ENCODE assay signal across 1 cellular context in the genomic region with DNA sequence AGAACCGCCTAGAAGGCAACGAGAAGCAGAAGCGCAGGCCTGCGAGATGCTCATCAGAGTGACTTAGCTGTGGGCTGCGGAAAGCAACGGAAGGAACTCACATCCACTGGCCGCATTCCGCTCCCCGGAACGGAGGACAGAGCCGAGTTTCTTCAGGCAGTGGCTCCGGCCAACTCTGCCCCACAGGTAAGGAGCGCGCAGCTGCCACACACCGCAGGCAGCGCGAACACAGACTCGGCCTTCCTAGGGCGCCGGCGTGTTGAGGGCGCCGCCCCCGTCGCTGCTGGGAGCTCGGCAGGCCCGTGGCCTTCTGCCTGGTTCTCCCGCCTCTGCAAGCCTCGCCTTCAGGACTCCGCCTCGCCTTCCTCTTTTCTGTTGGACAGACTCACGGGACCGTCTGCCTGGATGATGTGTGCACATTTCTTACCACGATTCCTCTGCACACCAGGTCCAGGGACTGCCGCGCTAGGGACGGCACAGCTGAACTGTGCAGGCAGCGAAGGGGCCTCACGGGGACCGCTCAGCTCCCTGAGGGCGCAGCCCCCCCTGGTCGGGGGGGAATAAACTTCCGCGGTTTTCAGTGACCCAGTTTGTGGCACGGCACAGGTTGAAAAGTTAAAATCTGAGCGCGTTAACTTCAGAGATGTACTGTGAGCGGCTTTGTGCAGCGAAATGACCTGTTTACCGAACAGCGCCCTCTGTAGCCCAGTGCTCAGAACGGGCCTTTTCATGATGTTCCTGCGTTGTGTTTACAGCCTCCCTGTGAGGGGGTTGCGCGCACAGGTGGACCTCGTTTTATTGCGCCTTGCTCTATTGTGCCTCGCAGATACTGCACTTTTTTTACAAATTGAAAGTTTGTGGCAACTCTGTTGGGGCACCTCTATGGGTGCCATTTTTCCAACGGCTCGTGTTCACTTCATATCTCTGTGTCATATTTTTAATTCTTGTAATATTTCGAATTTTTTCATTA.
TF ChIP-seq lines count a peak whose summit lies in the region.

No MANE protein-coding gene starts in this region.

TF ChIP-seq in HepG2, 621 proteins besides CTCF, POLR2A, EP300 and RAD21 (continued from another document and continues in another):
- peak; percentile 33; the same call in 1 of the 2 replicates for TF ChIP-seq PRDM15 (CRISPR knock-in tag; IDR thresholded peaks at IDR 0.05)
- TF ChIP-seq, protein P1, sequence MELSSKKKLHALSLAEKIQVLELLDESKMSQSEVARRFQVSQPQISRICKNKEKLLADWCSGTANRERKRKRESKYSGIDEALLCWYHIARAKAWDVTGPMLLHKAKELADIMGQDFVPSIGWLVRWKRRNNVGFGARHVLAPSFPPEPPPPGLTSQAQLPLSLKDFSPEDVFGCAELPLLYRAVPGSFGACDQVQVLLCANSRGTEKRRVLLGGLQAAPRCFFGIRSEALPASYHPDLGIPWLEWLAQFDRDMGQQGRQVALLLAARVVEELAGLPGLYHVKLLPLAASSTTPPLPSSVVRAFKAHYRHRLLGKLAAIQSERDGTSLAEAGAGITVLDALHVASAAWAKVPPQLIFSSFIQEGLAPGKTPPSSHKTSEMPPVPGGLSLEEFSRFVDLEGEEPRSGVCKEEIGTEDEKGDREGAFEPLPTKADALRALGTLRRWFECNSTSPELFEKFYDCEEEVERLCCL (CRISPR knock-in tag; IDR thresholded peaks at IDR 0.05; ENCODE audit: borderline replicate concordance) = no peak
- TF ChIP-seq PHB2 (IDR thresholded peaks at IDR 0.05; ENCODE audit: partially characterized antibody) = no peak
- TF ChIP-seq MXD4 (CRISPR knock-in tag; IDR thresholded peaks at IDR 0.05) = no peak
- peak; percentile 87; the same call in 1 of the 2 replicates for TF ChIP-seq MTA1 (CRISPR knock-in tag; IDR thresholded peaks at IDR 0.05; ENCODE audit: borderline replicate concordance)
- TF ChIP-seq ZNF10 (CRISPR knock-in tag; IDR thresholded peaks at IDR 0.05; ENCODE audit: borderline replicate concordance, low read depth) = no peak
- no peak; the same call in 1 of the 2 replicates for TF ChIP-seq PHF20 (CRISPR knock-in tag; IDR thresholded peaks at IDR 0.05)
- TF ChIP-seq ZNF652 (CRISPR knock-in tag; IDR thresholded peaks at IDR 0.05; ENCODE audit: borderline replicate concordance, low read depth) = no peak
- TF ChIP-seq, protein P2, sequence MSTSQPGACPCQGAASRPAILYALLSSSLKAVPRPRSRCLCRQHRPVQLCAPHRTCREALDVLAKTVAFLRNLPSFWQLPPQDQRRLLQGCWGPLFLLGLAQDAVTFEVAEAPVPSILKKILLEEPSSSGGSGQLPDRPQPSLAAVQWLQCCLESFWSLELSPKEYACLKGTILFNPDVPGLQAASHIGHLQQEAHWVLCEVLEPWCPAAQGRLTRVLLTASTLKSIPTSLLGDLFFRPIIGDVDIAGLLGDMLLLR (CRISPR knock-in tag; IDR thresholded peaks at IDR 0.05) = no peak; the same call in 1 of the 2 replicates
- TF ChIP-seq ZNF460 (CRISPR knock-in tag; IDR thresholded peaks at IDR 0.05; ENCODE audit: borderline replicate concordance) = no peak
- TF ChIP-seq CENPBD1 (CRISPR knock-in tag; IDR thresholded peaks at IDR 0.05; ENCODE audit: borderline replicate concordance, low read depth) = no peak
- no peak for TF ChIP-seq ZBTB8A (CRISPR knock-in tag; IDR thresholded peaks at IDR 0.05; ENCODE audit: borderline replicate concordance, low read depth)
- TF ChIP-seq ZNF12 (CRISPR knock-in tag; IDR thresholded peaks at IDR 0.05) = no peak
- no peak for TF ChIP-seq TCF12 (IDR thresholded peaks at IDR 0.05)
- TF ChIP-seq TCF12 (CRISPR knock-in tag; IDR thresholded peaks at IDR 0.05) = 0 out of 2 replicates have a peak, but pooled peaks have one; percentile 36
- TF ChIP-seq ZNF776 (CRISPR knock-in tag; IDR thresholded peaks at IDR 0.05) = peak; percentile 57; the same call in 1 of the 2 replicates
- peak; percentile 94 for TF ChIP-seq U2AF1 (optimal IDR thresholded peaks at IDR 0.05; ENCODE audit: low read depth, low read length)
- TF ChIP-seq ARID2 (CRISPR knock-in tag; IDR thresholded peaks at IDR 0.05; ENCODE audit: borderline replicate concordance) = peak; percentile 92
- TF ChIP-seq XRCC5 (optimal IDR thresholded peaks at IDR 0.05; ENCODE audit: low read length) = peak; percentile 68
- TF ChIP-seq ADNP (CRISPR knock-in tag; IDR thresholded peaks at IDR 0.05) = no peak
- TF ChIP-seq KDM2A (CRISPR knock-in tag; IDR thresholded peaks at IDR 0.05; ENCODE audit: borderline replicate concordance, low read depth) = peak; percentile 69
- TF ChIP-seq ZNF691 (CRISPR knock-in tag; IDR thresholded peaks at IDR 0.05; ENCODE audit: borderline replicate concordance, low read depth) = peak; percentile 61; the same call in 1 of the 2 replicates
- no peak; the same call in 1 of the 2 replicates for TF ChIP-seq ZFP90 (CRISPR knock-in tag; IDR thresholded peaks at IDR 0.05; ENCODE audit: borderline replicate concordance)
- TF ChIP-seq ZNF432 (CRISPR knock-in tag; IDR thresholded peaks at IDR 0.05; ENCODE audit: borderline replicate concordance) = peak; percentile 61; the same call in 1 of the 2 replicates
- TF ChIP-seq HOXD1 (CRISPR knock-in tag; IDR thresholded peaks at IDR 0.05) = peak; percentile 77; the same call in 1 of the 2 replicates
- TF ChIP-seq ZNF180 (CRISPR knock-in tag; IDR thresholded peaks at IDR 0.05; ENCODE audit: borderline replicate concordance, low read depth) = no peak
- TF ChIP-seq, protein P3, sequence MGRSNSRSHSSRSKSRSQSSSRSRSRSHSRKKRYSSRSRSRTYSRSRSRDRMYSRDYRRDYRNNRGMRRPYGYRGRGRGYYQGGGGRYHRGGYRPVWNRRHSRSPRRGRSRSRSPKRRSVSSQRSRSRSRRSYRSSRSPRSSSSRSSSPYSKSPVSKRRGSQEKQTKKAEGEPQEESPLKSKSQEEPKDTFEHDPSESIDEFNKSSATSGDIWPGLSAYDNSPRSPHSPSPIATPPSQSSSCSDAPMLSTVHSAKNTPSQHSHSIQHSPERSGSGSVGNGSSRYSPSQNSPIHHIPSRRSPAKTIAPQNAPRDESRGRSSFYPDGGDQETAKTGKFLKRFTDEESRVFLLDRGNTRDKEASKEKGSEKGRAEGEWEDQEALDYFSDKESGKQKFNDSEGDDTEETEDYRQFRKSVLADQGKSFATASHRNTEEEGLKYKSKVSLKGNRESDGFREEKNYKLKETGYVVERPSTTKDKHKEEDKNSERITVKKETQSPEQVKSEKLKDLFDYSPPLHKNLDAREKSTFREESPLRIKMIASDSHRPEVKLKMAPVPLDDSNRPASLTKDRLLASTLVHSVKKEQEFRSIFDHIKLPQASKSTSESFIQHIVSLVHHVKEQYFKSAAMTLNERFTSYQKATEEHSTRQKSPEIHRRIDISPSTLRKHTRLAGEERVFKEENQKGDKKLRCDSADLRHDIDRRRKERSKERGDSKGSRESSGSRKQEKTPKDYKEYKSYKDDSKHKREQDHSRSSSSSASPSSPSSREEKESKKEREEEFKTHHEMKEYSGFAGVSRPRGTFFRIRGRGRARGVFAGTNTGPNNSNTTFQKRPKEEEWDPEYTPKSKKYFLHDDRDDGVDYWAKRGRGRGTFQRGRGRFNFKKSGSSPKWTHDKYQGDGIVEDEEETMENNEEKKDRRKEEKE (IDR thresholded peaks at IDR 0.05) = no peak
- peak; percentile 85; the same call in 1 of the 2 replicates for TF ChIP-seq ZNF256 (CRISPR knock-in tag; conservative IDR thresholded peaks at IDR 0.05)
- no peak for TF ChIP-seq MAFF (IDR thresholded peaks at IDR 0.05; ENCODE audit: low read depth, low read length)
- TF ChIP-seq, protein P4, sequence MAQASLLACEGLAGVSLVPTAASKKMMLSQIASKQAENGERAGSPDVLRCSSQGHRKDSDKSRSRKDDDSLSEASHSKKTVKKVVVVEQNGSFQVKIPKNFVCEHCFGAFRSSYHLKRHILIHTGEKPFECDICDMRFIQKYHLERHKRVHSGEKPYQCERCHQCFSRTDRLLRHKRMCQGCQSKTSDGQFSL (CRISPR knock-in tag; IDR thresholded peaks at IDR 0.05) = 0 out of 2 replicates have a peak, but pooled peaks have one; percentile 36
- TF ChIP-seq, protein P5, sequence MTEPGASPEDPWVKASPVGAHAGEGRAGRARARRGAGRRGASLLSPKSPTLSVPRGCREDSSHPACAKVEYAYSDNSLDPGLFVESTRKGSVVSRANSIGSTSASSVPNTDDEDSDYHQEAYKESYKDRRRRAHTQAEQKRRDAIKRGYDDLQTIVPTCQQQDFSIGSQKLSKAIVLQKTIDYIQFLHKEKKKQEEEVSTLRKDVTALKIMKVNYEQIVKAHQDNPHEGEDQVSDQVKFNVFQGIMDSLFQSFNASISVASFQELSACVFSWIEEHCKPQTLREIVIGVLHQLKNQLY (CRISPR knock-in tag; IDR thresholded peaks at IDR 0.05) = no peak; the same call in 1 of the 2 replicates
- TF ChIP-seq, protein P6, sequence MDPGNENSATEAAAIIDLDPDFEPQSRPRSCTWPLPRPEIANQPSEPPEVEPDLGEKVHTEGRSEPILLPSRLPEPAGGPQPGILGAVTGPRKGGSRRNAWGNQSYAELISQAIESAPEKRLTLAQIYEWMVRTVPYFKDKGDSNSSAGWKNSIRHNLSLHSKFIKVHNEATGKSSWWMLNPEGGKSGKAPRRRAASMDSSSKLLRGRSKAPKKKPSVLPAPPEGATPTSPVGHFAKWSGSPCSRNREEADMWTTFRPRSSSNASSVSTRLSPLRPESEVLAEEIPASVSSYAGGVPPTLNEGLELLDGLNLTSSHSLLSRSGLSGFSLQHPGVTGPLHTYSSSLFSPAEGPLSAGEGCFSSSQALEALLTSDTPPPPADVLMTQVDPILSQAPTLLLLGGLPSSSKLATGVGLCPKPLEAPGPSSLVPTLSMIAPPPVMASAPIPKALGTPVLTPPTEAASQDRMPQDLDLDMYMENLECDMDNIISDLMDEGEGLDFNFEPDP (CRISPR knock-in tag; conservative IDR thresholded peaks at IDR 0.05) = no peak
- no peak for TF ChIP-seq NPAS2 (CRISPR knock-in tag; IDR thresholded peaks at IDR 0.05; ENCODE audit: borderline replicate concordance)
- no peak for TF ChIP-seq EZH2 (conservative IDR thresholded peaks at IDR 0.05; ENCODE audit: low read depth, low read length)
- TF ChIP-seq FOXC1 (CRISPR knock-in tag; IDR thresholded peaks at IDR 0.05; ENCODE audit: borderline replicate concordance) = peak; percentile 85
- TF ChIP-seq ZNF101 (CRISPR knock-in tag; IDR thresholded peaks at IDR 0.05; ENCODE audit: borderline replicate concordance, low read depth) = no peak
- peak; percentile 75; the same call in 1 of the 2 replicates for TF ChIP-seq ZNF773 (CRISPR knock-in tag; IDR thresholded peaks at IDR 0.05; ENCODE audit: borderline replicate concordance)
- TF ChIP-seq RFXAP (CRISPR knock-in tag; IDR thresholded peaks at IDR 0.05; ENCODE audit: borderline replicate concordance) = no peak
- TF ChIP-seq ZNF703 (CRISPR knock-in tag; IDR thresholded peaks at IDR 0.05; ENCODE audit: borderline replicate concordance) = 0 out of 2 replicates have a peak, but pooled peaks have one; percentile 45
- no peak for TF ChIP-seq ZNF841 (CRISPR knock-in tag; IDR thresholded peaks at IDR 0.05; ENCODE audit: borderline replicate concordance)
- TF ChIP-seq ZNF136 (CRISPR knock-in tag; IDR thresholded peaks at IDR 0.05; ENCODE audit: low read depth) = no peak
- TF ChIP-seq IKZF1 (IDR thresholded peaks at IDR 0.05) = no peak
- TF ChIP-seq, protein P7, sequence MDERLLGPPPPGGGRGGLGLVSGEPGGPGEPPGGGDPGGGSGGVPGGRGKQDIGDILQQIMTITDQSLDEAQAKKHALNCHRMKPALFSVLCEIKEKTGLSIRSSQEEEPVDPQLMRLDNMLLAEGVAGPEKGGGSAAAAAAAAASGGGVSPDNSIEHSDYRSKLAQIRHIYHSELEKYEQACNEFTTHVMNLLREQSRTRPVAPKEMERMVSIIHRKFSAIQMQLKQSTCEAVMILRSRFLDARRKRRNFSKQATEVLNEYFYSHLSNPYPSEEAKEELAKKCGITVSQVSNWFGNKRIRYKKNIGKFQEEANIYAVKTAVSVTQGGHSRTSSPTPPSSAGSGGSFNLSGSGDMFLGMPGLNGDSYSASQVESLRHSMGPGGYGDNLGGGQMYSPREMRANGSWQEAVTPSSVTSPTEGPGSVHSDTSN (CRISPR knock-in tag; IDR thresholded peaks at IDR 0.05) = no peak
- peak; percentile 80; the same call in 1 of the 2 replicates for TF ChIP-seq TMF1 (CRISPR knock-in tag; IDR thresholded peaks at IDR 0.05; ENCODE audit: low read depth)
- no peak for TF ChIP-seq CREB3 (CRISPR knock-in tag; IDR thresholded peaks at IDR 0.05)
